In genomic region chr1:11286735-11287410, GRCh38 we compare ENCODE assay signal across 14 cellular contexts. TPM values are rescaled to one million over a fixed set of nuclear protein-coding genes. Genes with fewer than 3 reads are reported as not detected.
A peak's percentile ranks its signal among the peaks of the same experiment; 100 is the strongest.
DNase-seq lines count a peak whose midpoint lies in the region; ATAC-seq lines count a peak whose summit lies in the region.
"Had no signal": no experiment of that assay in that cellular context is flagged by ENCODE, and none has a peak within 500 bp of the region (broad histone marks: within the 10 kb centered on the region; RNA-seq: fewer than 3 reads in every experiment).

No MANE protein-coding gene starts in this region.

- no peak for ATAC-seq in naive thymus-derived CD8-positive, alpha-beta T cell
- ATAC-seq in HG03439 (IDR thresholded peaks at IDR 0.05; ENCODE audit: unreplicated experiment), result no peak

- peaks cover 0 to 59% (median 18%) of the 10 kb centered on the region in 3 donors for H3K36me3 Mint-ChIP-seq in naive thymus-derived CD8-positive, alpha-beta T cell

- H3K4me3 Mint-ChIP-seq in naive thymus-derived CD8-positive, alpha-beta T cell, result peak overlapping the region in 2 of 10 donors; percentile 30 to 75
- H3K4me3 Mint-ChIP-seq: activated B cell treated with CpG ODN at 0.5 μM for 24 hours had no signal

- H3K27me3 Mint-ChIP-seq in naive thymus-derived CD8-positive, alpha-beta T cell, result no peaks in the 10 kb centered on the region
- H3K27me3 Mint-ChIP-seq: activated B cell treated with CpG ODN at 0.5 μM for 24 hours had no signal

- H3K27ac Mint-ChIP-seq in naive thymus-derived CD8-positive, alpha-beta T cell, result peak overlapping the region; percentile 48 to 97 (median 91)
- H3K27ac Mint-ChIP-seq: activated B cell treated with CpG ODN at 0.5 μM for 24 hours had no signal

- H3K4me1 Mint-ChIP-seq in naive thymus-derived CD8-positive, alpha-beta T cell, result peaks cover 40 to 77% (median 70%) of the 10 kb centered on the region in 4 donors

- POLR2A ChIA-PET in naive thymus-derived CD8-positive, alpha-beta T cell (lab: Charles Lee), result no interaction called here

- DNase-seq in EL (peak; percentile 45), NCI-H2107 (lab: John Stamatoyannopoulos, UW) (peak; percentile 4), fibroblast of gingiva (ENCODE audit: low read depth) (peak; percentile 82), HPDE6-E6E7 (ENCODE audit: extremely low spot score) (no peak), NCI-H187 (lab: John Stamatoyannopoulos, UW) (no peak), GF-D8 (lab: John Stamatoyannopoulos, UW) (no peak)
- peak in 1 of 10 donors; percentile 23 for DNase-seq in naive thymus-derived CD8-positive, alpha-beta T cell
- DNase-seq: activated B cell treated with CpG ODN at 0.5 μM for 24 hours; activated gamma-delta T cell treated with Interleukin-2 at 50 U/mL for 16 hours; effector CD8-positive, alpha-beta T cell; KG1; kidney; thyroid gland had no signal

- no peaks in the 10 kb centered on the region for H3K9me3 Mint-ChIP-seq in naive thymus-derived CD8-positive, alpha-beta T cell
- H3K9me3 Mint-ChIP-seq: activated B cell treated with CpG ODN at 0.5 μM for 24 hours had no signal

RNA-seq across cellular contexts. Expression of gene UBIAD1, which starts 13.9 kb away (rescaled TPM):
- total RNA-seq in naive thymus-derived CD8-positive, alpha-beta T cell, result 10 to 100 TPM; 32.9 to 34.3 TPM
- 10 to 100 TPM; 29.2 to 50.3 (median 45.2) TPM for polyA plus RNA-seq in naive thymus-derived CD8-positive, alpha-beta T cell

RNA-seq across cellular contexts. Expression of gene MTOR, which starts 24.5 kb away (rescaled TPM):
- 10 to 100 TPM; 43.9 to 45.9 TPM for total RNA-seq in naive thymus-derived CD8-positive, alpha-beta T cell
- polyA plus RNA-seq in naive thymus-derived CD8-positive, alpha-beta T cell, result 1 to 10 TPM; 3.5 to 7.2 (median 4.7) TPM

Comparison
In these comparisons a context has a peak if more than half of its experiments do, and no peak if none do; other contexts are left out.
1. DNase-seq: peak in EL (single experiment), NCI-H2107 (single experiment) and fibroblast of gingiva (single experiment); none in HPDE6-E6E7 (single experiment), NCI-H187 (0 of 2) and GF-D8 (single experiment).